In genomic region chr4:173821851-173822250, GRCh38 we compare ENCODE assay signal across 19 cellular contexts.
A peak's percentile ranks its signal among the peaks of the same experiment; 100 is the strongest.
DNase-seq lines count a peak whose midpoint lies in the region; TF ChIP-seq lines count a peak whose summit lies in the region.
"Had no signal": no experiment of that assay in that cellular context is flagged by ENCODE, and none has a peak within 500 bp of the region (broad histone marks: within the 10 kb centered on the region; RNA-seq: fewer than 3 reads in every experiment).

No MANE protein-coding gene starts in this region.

- no peak for TF ChIP-seq CTCF in A673 (conservative IDR thresholded peaks at IDR 0.05; ENCODE audit: low read depth, low read length)
- TF ChIP-seq CTCF in osteoblast (IDR thresholded peaks at IDR 0.05; ENCODE audit: extremely low read depth, low read depth, low read length), result no peak
- no peak for TF ChIP-seq CTCF in type B pancreatic cell (conservative IDR thresholded peaks at IDR 0.05)
- no peak for TF ChIP-seq CTCF in stomach (IDR thresholded peaks at IDR 0.05)

- POLR2A ChIA-PET in A673 (lab: Charles Lee; ENCODE audit: low non-redundant PET), result no interaction called here
- POLR2A ChIA-PET in HEK293T (lab: Yijun Ruan, JAX), result no interaction called here

- TF ChIP-seq POLR2A in stomach (IDR thresholded peaks at IDR 0.05), result no peak

- no peaks in the 10 kb centered on the region for H4K20me1 ChIP-seq in osteoblast (ENCODE audit: insufficient read depth, low read length)

- no peak for TF ChIP-seq EP300 in stomach (IDR thresholded peaks at IDR 0.05)

- no peaks in the 10 kb centered on the region for H3K9me3 ChIP-seq in A673 (ENCODE audit: low read depth, low read length, poor library complexity, severe bottlenecking)
- H3K9me3 ChIP-seq in SK-N-MC (ENCODE audit: low read depth, low read length), result no peaks in the 10 kb centered on the region
- H3K9me3 ChIP-seq in osteoblast (ENCODE audit: low read depth, low read length), result no peaks in the 10 kb centered on the region
- H3K9me3 ChIP-seq in stomach, result no peaks in the 10 kb centered on the region
- H3K9me3 ChIP-seq: Caco-2 had no signal

- H3K4me3 Mint-ChIP-seq in type B pancreatic cell, result no peak overlapping the region
- H3K4me3 Mint-ChIP-seq: B cell; CD4-positive, CD25-positive, alpha-beta regulatory T cell had no signal

- peak overlapping the region; percentile 48 for H3K9ac ChIP-seq in SK-N-MC (ENCODE audit: insufficient read length)

- H3K9me3 Mint-ChIP-seq in type B pancreatic cell, result no peaks in the 10 kb centered on the region
- H3K9me3 Mint-ChIP-seq: CD4-positive, CD25-positive, alpha-beta regulatory T cell had no signal

- CTCF ChIA-PET in A673 (lab: Charles Lee), result no interaction called here
- CTCF ChIA-PET in HEK293T (lab: Yijun Ruan, JAX), result no interaction called here

- no peaks in the 10 kb centered on the region for H3K36me3 Mint-ChIP-seq in type B pancreatic cell
- H3K36me3 Mint-ChIP-seq: CD4-positive, CD25-positive, alpha-beta regulatory T cell had no signal

- 61 to 78% (median 66%) methylated on average over 3 of the region's 3 CpGs for WGBS in stomach, 5 donors

- H3K27ac ChIP-seq in A673 (ENCODE audit: low read depth, low read length, poor library complexity, severe bottlenecking) (no peak overlapping the region), SK-N-MC (peak overlapping the region; percentile 86), osteoblast (ENCODE audit: low read depth, low read length) (no peak overlapping the region), stomach (no peak overlapping the region)

- H2AFZ ChIP-seq in osteoblast (ENCODE audit: low read length), result no peak overlapping the region

- H3K4me1 ChIP-seq in A673 (ENCODE audit: insufficient read depth, low read length, poor library complexity, severe bottlenecking) (no peaks in the 10 kb centered on the region), osteoblast (ENCODE audit: insufficient read depth, low read length) (peaks cover 3% of the 10 kb centered on the region), stomach (no peaks in the 10 kb centered on the region)
- H3K4me1 ChIP-seq: Caco-2 had no signal

- H3K4me3 ChIP-seq in A673 (ENCODE audit: low read depth, low read length, poor library complexity, severe bottlenecking) (no peak overlapping the region), SK-N-MC (peak overlapping the region; percentile 58), osteoblast (ENCODE audit: insufficient read depth, low read length) (no peak overlapping the region), stomach (no peak overlapping the region)

- no peaks in the 10 kb centered on the region for H3K4me1 Mint-ChIP-seq in type B pancreatic cell (ENCODE audit: unreplicated experiment)
- H3K4me1 Mint-ChIP-seq: B cell; CD4-positive, CD25-positive, alpha-beta regulatory T cell had no signal

- H3K36me3 ChIP-seq in A673 (ENCODE audit: insufficient read depth, low read length, poor library complexity, severe bottlenecking), result no peaks in the 10 kb centered on the region
- H3K36me3 ChIP-seq in SK-N-MC (ENCODE audit: insufficient read depth, low read length), result no peaks in the 10 kb centered on the region
- no peaks in the 10 kb centered on the region for H3K36me3 ChIP-seq in osteoblast (ENCODE audit: insufficient read depth, low read length)
- no peaks in the 10 kb centered on the region for H3K36me3 ChIP-seq in stomach

- BruUV-seq in A673 (replicated peaks; lab: Mats Ljungman, UMichigan), result no TSS peak

- intact Hi-C loops in A673 (cut with micrococcal nuclease; ENCODE audit: unreplicated experiment), result no loop called here
- intact Hi-C loops in stomach (cut with DNase I; ENCODE audit: low total_unique reads), result no loop called here

- H3K4me2 ChIP-seq in osteoblast (ENCODE audit: insufficient read depth, low read length), result no peak overlapping the region

- no peaks in the 10 kb centered on the region for H3K27me3 ChIP-seq in A673 (replicated peaks; ENCODE audit: insufficient read depth, low read depth, low read length, poor library complexity)
- no peaks in the 10 kb centered on the region for H3K27me3 ChIP-seq in osteoblast (ENCODE audit: insufficient read depth, low read length)
- H3K27me3 ChIP-seq in stomach, result no peaks in the 10 kb centered on the region

- peak; percentile 39 for DNase-seq in A673 (ENCODE audit: low spot score)
- DNase-seq in EH (ENCODE audit: low read depth), result peak; percentile 10
- DNase-seq in SK-N-MC (ENCODE audit: low read depth, low spot score), result peak; percentile 18
- DNase-seq in osteoblast (ENCODE audit: insufficient read length, low spot score, missing footprints), result peak; percentile 9
- DNase-seq in type B pancreatic cell (ENCODE audit: extremely low spot score, unreplicated experiment), result no peak
- no peak for DNase-seq in HEK293T (ENCODE audit: extremely low spot score)
- no peak for DNase-seq in stomach
- DNase-seq: Caco-2; CD4-positive, CD25-positive, alpha-beta regulatory T cell; GF-D8; KBM-7; MV-4-11; NCI-H1417 treated with DMSO at 0.1 percent for 48 hours; NCI-H187 treated with DMSO at 0.1 percent for 48 hours; NCI-H226; NCI-H524; RPMI8226; SHP77 treated with DMSO at 0.1 percent for 48 hours had no signal

- H3K27me3 Mint-ChIP-seq in type B pancreatic cell, result no peaks in the 10 kb centered on the region
- H3K27me3 Mint-ChIP-seq: B cell; CD4-positive, CD25-positive, alpha-beta regulatory T cell had no signal

- no peaks in the 10 kb centered on the region for H3K79me2 ChIP-seq in osteoblast (ENCODE audit: insufficient read depth, low read length)

- no peak overlapping the region for H3K27ac Mint-ChIP-seq in type B pancreatic cell
- H3K27ac Mint-ChIP-seq: B cell; CD4-positive, CD25-positive, alpha-beta regulatory T cell had no signal

TF ChIP-seq in HEK293T, 16 proteins besides CTCF, POLR2A, EP300 and RAD21:
- TF ChIP-seq ARNT (IDR thresholded peaks at IDR 0.05), result no peak
- no peak for TF ChIP-seq SUZ12 (IDR thresholded peaks at IDR 0.05)
- no peak for TF ChIP-seq PKNOX1 (IDR thresholded peaks at IDR 0.05)
- no peak for TF ChIP-seq FOXK2 (IDR thresholded peaks at IDR 0.05)
- TF ChIP-seq CTBP1 (IDR thresholded peaks at IDR 0.05; ENCODE audit: borderline replicate concordance), result no peak
- no peak for TF ChIP-seq FOXM1 (IDR thresholded peaks at IDR 0.05; ENCODE audit: borderline replicate concordance)
- TF ChIP-seq SP1 (IDR thresholded peaks at IDR 0.05), result no peak
- TF ChIP-seq ZNF384 (IDR thresholded peaks at IDR 0.05), result no peak
- no peak for TF ChIP-seq BHLHE40 (IDR thresholded peaks at IDR 0.05; ENCODE audit: borderline replicate concordance)
- no peak for TF ChIP-seq L3MBTL2 (conservative IDR thresholded peaks at IDR 0.05)
- TF ChIP-seq NFRKB (IDR thresholded peaks at IDR 0.05), result no peak
- no peak for TF ChIP-seq LEF1 (IDR thresholded peaks at IDR 0.05; ENCODE audit: borderline replicate concordance)
- TF ChIP-seq ELF4 (IDR thresholded peaks at IDR 0.05), result no peak
- TF ChIP-seq HDGF (IDR thresholded peaks at IDR 0.05; ENCODE audit: borderline replicate concordance), result no peak

Comparison
In these comparisons a context has a peak if more than half of its experiments do, and no peak if none do; other contexts are left out.
1. DNase-seq: peak in A673 (single experiment), EH (single experiment), SK-N-MC (single experiment) and osteoblast (single experiment); none in type B pancreatic cell (single experiment), HEK293T (single experiment) and stomach (single experiment).